Comparison of ENCODE assay signal across 10 cellular contexts in the genomic region with DNA sequence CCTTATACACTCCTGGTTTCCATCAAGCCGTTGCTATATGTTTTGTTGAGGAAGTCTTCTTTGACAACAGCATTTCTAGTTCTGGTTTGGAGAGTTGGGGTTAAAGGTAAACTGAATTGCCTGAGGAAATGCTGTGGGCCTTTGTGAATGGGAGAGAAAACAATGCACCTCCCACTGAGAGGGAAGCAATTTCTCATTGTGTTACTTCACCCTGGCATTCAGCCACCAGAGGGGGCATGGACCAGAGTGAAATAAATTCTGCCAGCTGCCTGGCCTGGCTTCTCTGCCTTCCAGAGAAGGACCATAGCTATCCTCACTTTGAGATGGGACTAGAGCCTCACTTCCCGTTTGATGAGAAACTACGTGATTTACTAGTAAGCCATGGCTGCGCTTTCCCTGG.
DNase-seq lines count a peak whose midpoint lies in the region; TF ChIP-seq lines count a peak whose summit lies in the region.
"Had no signal": no experiment of that assay in that cellular context is flagged by ENCODE, and none has a peak within 500 bp of the region (broad histone marks: within the 10 kb centered on the region; RNA-seq: fewer than 3 reads in every experiment).

No MANE protein-coding gene starts in this region.

- no peak overlapping the region for H2AFZ ChIP-seq in trophoblast cell (ENCODE audit: insufficient read depth, low read length, poor library complexity)
- H2AFZ ChIP-seq: parathyroid adenoma had no signal

- no peak overlapping the region for H4K8ac ChIP-seq in trophoblast cell (ENCODE audit: low read depth, low read length)

- H3K27ac ChIP-seq in trophoblast cell (ENCODE audit: low read depth, low read length) (no peak overlapping the region), esophagus squamous epithelium (no peak overlapping the region)
- H3K27ac ChIP-seq: 22Rv1, parathyroid adenoma had no signal

- H3K4me1 ChIP-seq in trophoblast cell (ENCODE audit: control insufficient read depth in 1 of 2, insufficient read depth in 2 of 2, low read length in 2 of 2) (no peaks in the 10 kb centered on the region), esophagus squamous epithelium (no peaks in the 10 kb centered on the region)
- H3K4me1 ChIP-seq: parathyroid adenoma had no signal

- H3K4me3 ChIP-seq in epithelial cell of esophagus (ENCODE audit: low read length) (no peak overlapping the region), trophoblast cell (ENCODE audit: low read depth, low read length) (no peak overlapping the region), esophagus squamous epithelium (no peak overlapping the region)

- H3K18ac ChIP-seq in trophoblast cell (ENCODE audit: low read length): no peak overlapping the region

- H3K79me1 ChIP-seq in trophoblast cell (ENCODE audit: low read length): no peaks in the 10 kb centered on the region

- H3K36me3 ChIP-seq in trophoblast cell (ENCODE audit: control insufficient read depth in 1 of 2, insufficient read depth in 2 of 2, low read length in 2 of 2) (no peaks in the 10 kb centered on the region), esophagus squamous epithelium (no peaks in the 10 kb centered on the region)

- H2BK120ac ChIP-seq in trophoblast cell (ENCODE audit: insufficient read depth, low read length, poor library complexity): no peak overlapping the region

- no peaks in the 10 kb centered on the region for H3K79me2 ChIP-seq in trophoblast cell (ENCODE audit: control insufficient read depth, insufficient read depth, low read length, poor library complexity)
- H3K79me2 ChIP-seq: parathyroid adenoma had no signal

- H3K27me3 ChIP-seq in trophoblast cell (ENCODE audit: insufficient read depth, low read length): no peaks in the 10 kb centered on the region
- H3K27me3 ChIP-seq in esophagus squamous epithelium: no peaks in the 10 kb centered on the region

- no peak overlapping the region for H3K4ac ChIP-seq in trophoblast cell (ENCODE audit: low read depth, low read length)

- DNase-seq in DMS 273 (lab: John Stamatoyannopoulos, UW; ENCODE audit: unreplicated experiment) (peak; percentile 63), DMS 273 treated with DMSO at 0.1 percent for 48 hours (lab: John Stamatoyannopoulos, UW) (no peak), LHCN-M2 (ENCODE audit: low read depth) (peak; percentile 21), SHP77 (lab: John Stamatoyannopoulos, UW) (peak; percentile 84 to 89), epithelial cell of esophagus (ENCODE audit: low read depth) (peak; percentile 60), trophoblast cell (peak; percentile 53 to 78), DMS79 (lab: John Stamatoyannopoulos, UW) (no peak), esophagus squamous epithelium (lab: John Stamatoyannopoulos, UW) (no peak)

- no peak overlapping the region for H4K91ac ChIP-seq in trophoblast cell (ENCODE audit: low read depth, low read length)

- H2BK12ac ChIP-seq in trophoblast cell (ENCODE audit: low read length): no peak overlapping the region

- H2BK5ac ChIP-seq in trophoblast cell (ENCODE audit: low read depth, low read length, poor library complexity): no peak overlapping the region

- H3K14ac ChIP-seq in trophoblast cell (ENCODE audit: low read length): no peak overlapping the region

- no peak overlapping the region for H4K12ac ChIP-seq in trophoblast cell (ENCODE audit: low read depth, low read length)

- H2AK5ac ChIP-seq in trophoblast cell (ENCODE audit: low read length): no peak overlapping the region

- TF ChIP-seq POLR2A in esophagus squamous epithelium (IDR thresholded peaks at IDR 0.05): no peak

- no peak overlapping the region for H3K9ac ChIP-seq in trophoblast cell (ENCODE audit: low read length)
- H3K9ac ChIP-seq: parathyroid adenoma had no signal

- no peaks in the 10 kb centered on the region for H3K9me3 ChIP-seq in trophoblast cell (ENCODE audit: insufficient read depth, low read depth, low read length)
- no peaks in the 10 kb centered on the region for H3K9me3 ChIP-seq in esophagus squamous epithelium

- intact Hi-C loops in esophagus squamous epithelium (cut with DNase I): no loop called here

- no peak overlapping the region for H3K4me2 ChIP-seq in trophoblast cell (ENCODE audit: low read length)

- WGBS in trophoblast cell (ENCODE audit: extremely low coverage, insufficient coverage, insufficient read length): no CpG with 5 or more reads among the region's 4 CpGs
- 51 to 66% methylated on average over 4 of the region's 4 CpGs for WGBS in esophagus squamous epithelium, 2 donors

- no peak overlapping the region for H3K23ac ChIP-seq in trophoblast cell (ENCODE audit: low read length)

- peak; percentile 42 for TF ChIP-seq CTCF in epithelial cell of esophagus (IDR thresholded peaks at IDR 0.05; ENCODE audit: insufficient read depth, low read depth, low read length, missing control alignments)
- TF ChIP-seq CTCF in esophagus squamous epithelium (IDR thresholded peaks at IDR 0.05): peak in 2 of 6 experiments; percentile 16 to 25

Comparison
In these comparisons a context has a peak if more than half of its experiments do, and no peak if none do; other contexts are left out.
1. DNase-seq: peak in DMS 273 (single experiment), LHCN-M2 (single experiment), SHP77 (2 of 2), epithelial cell of esophagus (single experiment) and trophoblast cell (2 of 2); none in DMS 273 treated with DMSO at 0.1 percent for 48 hours (single experiment), DMS79 (single experiment) and esophagus squamous epithelium (single experiment).